ENCODE assay signal across 1 cellular context in the genomic region with DNA sequence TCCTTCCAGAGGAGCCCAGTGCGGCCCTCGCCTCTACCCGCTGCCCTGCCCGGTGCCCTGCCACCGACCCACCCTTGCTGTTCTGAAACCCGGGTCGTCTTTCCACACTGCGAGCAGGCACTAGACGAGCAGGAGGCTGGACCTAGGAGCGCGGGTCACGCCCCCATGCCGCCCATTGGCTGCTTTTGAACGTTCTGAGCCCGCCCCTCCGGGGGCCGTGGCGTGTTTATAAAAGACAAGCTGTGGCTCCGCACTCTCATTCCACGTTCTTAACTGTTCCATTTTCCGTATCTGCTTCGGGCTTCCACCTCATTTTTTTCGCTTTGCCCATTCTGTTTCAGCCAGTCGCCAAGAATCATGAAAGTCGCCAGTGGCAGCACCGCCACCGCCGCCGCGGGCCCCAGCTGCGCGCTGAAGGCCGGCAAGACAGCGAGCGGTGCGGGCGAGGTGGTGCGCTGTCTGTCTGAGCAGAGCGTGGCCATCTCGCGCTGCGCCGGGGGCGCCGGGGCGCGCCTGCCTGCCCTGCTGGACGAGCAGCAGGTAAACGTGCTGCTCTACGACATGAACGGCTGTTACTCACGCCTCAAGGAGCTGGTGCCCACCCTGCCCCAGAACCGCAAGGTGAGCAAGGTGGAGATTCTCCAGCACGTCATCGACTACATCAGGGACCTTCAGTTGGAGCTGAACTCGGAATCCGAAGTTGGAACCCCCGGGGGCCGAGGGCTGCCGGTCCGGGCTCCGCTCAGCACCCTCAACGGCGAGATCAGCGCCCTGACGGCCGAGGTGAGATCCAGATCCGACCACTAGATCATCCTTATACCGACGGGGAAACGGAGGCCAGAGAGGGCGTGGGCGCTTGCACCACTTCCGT.
TF ChIP-seq lines count a peak whose summit lies in the region.

ID1 (plus strand) TSS at position 259 of the 871 bp plus-strand sequence; CDS start at position 358, 99 bp downstream.

TF ChIP-seq in K562, 482 proteins besides CTCF, POLR2A, EP300 and RAD21 (continued from another document and continues in another):
- TF ChIP-seq, protein P1, sequence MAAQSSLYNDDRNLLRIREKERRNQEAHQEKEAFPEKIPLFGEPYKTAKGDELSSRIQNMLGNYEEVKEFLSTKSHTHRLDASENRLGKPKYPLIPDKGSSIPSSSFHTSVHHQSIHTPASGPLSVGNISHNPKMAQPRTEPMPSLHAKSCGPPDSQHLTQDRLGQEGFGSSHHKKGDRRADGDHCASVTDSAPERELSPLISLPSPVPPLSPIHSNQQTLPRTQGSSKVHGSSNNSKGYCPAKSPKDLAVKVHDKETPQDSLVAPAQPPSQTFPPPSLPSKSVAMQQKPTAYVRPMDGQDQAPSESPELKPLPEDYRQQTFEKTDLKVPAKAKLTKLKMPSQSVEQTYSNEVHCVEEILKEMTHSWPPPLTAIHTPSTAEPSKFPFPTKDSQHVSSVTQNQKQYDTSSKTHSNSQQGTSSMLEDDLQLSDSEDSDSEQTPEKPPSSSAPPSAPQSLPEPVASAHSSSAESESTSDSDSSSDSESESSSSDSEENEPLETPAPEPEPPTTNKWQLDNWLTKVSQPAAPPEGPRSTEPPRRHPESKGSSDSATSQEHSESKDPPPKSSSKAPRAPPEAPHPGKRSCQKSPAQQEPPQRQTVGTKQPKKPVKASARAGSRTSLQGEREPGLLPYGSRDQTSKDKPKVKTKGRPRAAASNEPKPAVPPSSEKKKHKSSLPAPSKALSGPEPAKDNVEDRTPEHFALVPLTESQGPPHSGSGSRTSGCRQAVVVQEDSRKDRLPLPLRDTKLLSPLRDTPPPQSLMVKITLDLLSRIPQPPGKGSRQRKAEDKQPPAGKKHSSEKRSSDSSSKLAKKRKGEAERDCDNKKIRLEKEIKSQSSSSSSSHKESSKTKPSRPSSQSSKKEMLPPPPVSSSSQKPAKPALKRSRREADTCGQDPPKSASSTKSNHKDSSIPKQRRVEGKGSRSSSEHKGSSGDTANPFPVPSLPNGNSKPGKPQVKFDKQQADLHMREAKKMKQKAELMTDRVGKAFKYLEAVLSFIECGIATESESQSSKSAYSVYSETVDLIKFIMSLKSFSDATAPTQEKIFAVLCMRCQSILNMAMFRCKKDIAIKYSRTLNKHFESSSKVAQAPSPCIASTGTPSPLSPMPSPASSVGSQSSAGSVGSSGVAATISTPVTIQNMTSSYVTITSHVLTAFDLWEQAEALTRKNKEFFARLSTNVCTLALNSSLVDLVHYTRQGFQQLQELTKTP (IDR thresholded peaks at IDR 0.05; ENCODE audit: low read depth in 1 of 2, partially characterized antibody in 2 of 2): peak in 1 of 2 experiments; percentile 81
- no peak for TF ChIP-seq MTA1 (IDR thresholded peaks at IDR 0.05; ENCODE audit: borderline replicate concordance)
- peak; percentile 94 for TF ChIP-seq TAF9B (IDR thresholded peaks at IDR 0.05; ENCODE audit: partially characterized antibody)
- TF ChIP-seq RBFOX2 (IDR thresholded peaks at IDR 0.05; ENCODE audit: low read depth, low read length): peak; percentile 100
- TF ChIP-seq ZBTB34 (CRISPR knock-in tag; IDR thresholded peaks at IDR 0.05): no peak
- no peak for TF ChIP-seq KLF10 (CRISPR knock-in tag; IDR thresholded peaks at IDR 0.05)
- TF ChIP-seq CREBBP (IDR thresholded peaks at IDR 0.05; ENCODE audit: low read depth, low read length): no peak
- no peak for TF ChIP-seq ZKSCAN8 (CRISPR knock-in tag; IDR thresholded peaks at IDR 0.05)
- TF ChIP-seq BHLHE40 (IDR thresholded peaks at IDR 0.05; ENCODE audit: low read length): peak; percentile 41
- peak; percentile 58 for TF ChIP-seq GABPB1 (CRISPR knock-in tag; IDR thresholded peaks at IDR 0.05)
- TF ChIP-seq USF2 (CRISPR knock-in tag; IDR thresholded peaks at IDR 0.05): no peak
- TF ChIP-seq POLR2AphosphoS2 (IDR thresholded peaks at IDR 0.05; ENCODE audit: low read length): peak; percentile 98
- TF ChIP-seq YY1 (IDR thresholded peaks at IDR 0.05; ENCODE audit: borderline replicate concordance in 1 of 3, control insufficient read depth in 1 of 3, extremely low read depth in 1 of 3, insufficient read depth in 3 of 3, insufficient read length in 1 of 3, insufficient replicate concordance in 2 of 3, low read depth in 1 of 3, low read length in 2 of 3): peak in 1 of 3 experiments; percentile 51
- TF ChIP-seq MCM2 (IDR thresholded peaks at IDR 0.05; ENCODE audit: low read depth): no peak
- peak; percentile 38; the same call in 1 of the 2 replicates for TF ChIP-seq ESRRA (IDR thresholded peaks at IDR 0.05; ENCODE audit: borderline replicate concordance, low read depth)
- TF ChIP-seq NR1H2 (CRISPR knock-in tag; IDR thresholded peaks at IDR 0.05): no peak
- no peak for TF ChIP-seq CBX2 (IDR thresholded peaks at IDR 0.05; ENCODE audit: insufficient read depth, low read length, poor library complexity, severe bottlenecking)
- TF ChIP-seq TRIM25 (IDR thresholded peaks at IDR 0.05; ENCODE audit: borderline replicate concordance): no peak
- no peak for TF ChIP-seq DLX4 (CRISPR knock-in tag; IDR thresholded peaks at IDR 0.05)
- peak; percentile 46; the same call in 1 of the 2 replicates for TF ChIP-seq BRD4 (IDR thresholded peaks at IDR 0.05)
- peak; percentile 75 for TF ChIP-seq RB1 (IDR thresholded peaks at IDR 0.05; ENCODE audit: low read depth)
- no peak for TF ChIP-seq ZNF316 (IDR thresholded peaks at IDR 0.05)
- no peak for TF ChIP-seq PTRF (tag; IDR thresholded peaks at IDR 0.05)
- no peak for TF ChIP-seq PPARD (CRISPR knock-in tag; IDR thresholded peaks at IDR 0.05)
- TF ChIP-seq ZBTB40 (IDR thresholded peaks at IDR 0.05): no peak
- TF ChIP-seq ZBTB40 (CRISPR knock-in tag; IDR thresholded peaks at IDR 0.05): no peak
- peak; percentile 87 for TF ChIP-seq CCNT2 (IDR thresholded peaks at IDR 0.05; ENCODE audit: borderline replicate concordance, extremely low read depth, insufficient read length, low read depth, low read length)
- no peak for TF ChIP-seq PBX2 (CRISPR knock-in tag; IDR thresholded peaks at IDR 0.05; ENCODE audit: low read depth)
- no peak for TF ChIP-seq PBX2 (tag; conservative IDR thresholded peaks at IDR 0.05; ENCODE audit: low read depth)
- no peak for TF ChIP-seq NR2C1 (IDR thresholded peaks at IDR 0.05)
- TF ChIP-seq NR2C1 (tag; IDR thresholded peaks at IDR 0.05): no peak
- TF ChIP-seq PHF20 (IDR thresholded peaks at IDR 0.05; ENCODE audit: partially characterized antibody): peak; percentile 74
- no peak for TF ChIP-seq CBX8 (IDR thresholded peaks at IDR 0.05; ENCODE audit: borderline replicate concordance, extremely low read depth, low read depth, low read length, poor library complexity, severe bottlenecking)
- TF ChIP-seq NUFIP1 (IDR thresholded peaks at IDR 0.05; ENCODE audit: partially characterized antibody): no peak
- peak; percentile 14; the same call in 1 of the 2 replicates for TF ChIP-seq MYNN (IDR thresholded peaks at IDR 0.05)
- TF ChIP-seq MYNN (CRISPR knock-in tag; IDR thresholded peaks at IDR 0.05): no peak
